8 cellular contexts compared by ENCODE assay signal in genomic region chr1:205775015-205775716, GRCh38. TPM values are rescaled to one million over a fixed set of nuclear protein-coding genes. Genes with fewer than 3 reads are reported as not detected.
A peak's percentile ranks its signal among the peaks of the same experiment; 100 is the strongest.
DNase-seq lines count a peak whose midpoint lies in the region; ATAC-seq, FAIRE-seq and TF ChIP-seq lines count a peak whose summit lies in the region.

A gene with protein sequence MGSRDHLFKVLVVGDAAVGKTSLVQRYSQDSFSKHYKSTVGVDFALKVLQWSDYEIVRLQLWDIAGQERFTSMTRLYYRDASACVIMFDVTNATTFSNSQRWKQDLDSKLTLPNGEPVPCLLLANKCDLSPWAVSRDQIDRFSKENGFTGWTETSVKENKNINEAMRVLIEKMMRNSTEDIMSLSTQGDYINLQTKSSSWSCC (minus strand): TSS chr1:205775482. CDS start chr1:205774956, 526 bp downstream.

- H3K4me3 ChIP-seq in kidney (ENCODE audit: low read length in 2 of 2): peak within 1 kb of the TSS; percentile 86 to 95

- FAIRE-seq in kidney (lab: Jason Lieb, UNC): no peak

- peak; percentile 44 for TF ChIP-seq POLR2A in GM18951 (IDR thresholded peaks at IDR 0.05; ENCODE audit: extremely low read depth, insufficient read depth, insufficient read length)

- in situ Hi-C loops in GM18951 (cut with MboI; ENCODE audit: low sequenced_read_pairs, unreplicated experiment): no loop called here

- TF ChIP-seq CTCF in kidney (IDR thresholded peaks at IDR 0.05; ENCODE audit: borderline replicate concordance, extremely low read depth, insufficient read depth): no peak

- intact Hi-C loops in kidney (cut with DNase I): no loop called here

- peaks cover 0 to 8% of the 10 kb centered on the region in 2 donors for H3K4me1 ChIP-seq in kidney (ENCODE audit: control insufficient read depth in 1 of 2, insufficient read depth in 1 of 2, low read depth in 1 of 2, low read length in 2 of 2)

- peak within 1 kb of the TSS; percentile 77 to 88 for H3K9ac ChIP-seq in kidney (ENCODE audit: low read length in 2 of 2)

- peak within 1 kb of the TSS; percentile 83 to 87 for H3K27ac ChIP-seq in kidney (ENCODE audit: low read depth in 2 of 2, low read length in 2 of 2)

- H3K36me3 ChIP-seq in kidney (ENCODE audit: control insufficient read depth in 1 of 2, insufficient read depth in 2 of 2, low read length in 2 of 2): peaks cover 0 to 1% of the 10 kb centered on the region in 2 donors

- DNase-seq in AG08395 (ENCODE audit: low spot score) (peak; percentile 83), NCI-H345 treated with DMSO at 0.1 percent for 48 hours (lab: John Stamatoyannopoulos, UW; ENCODE audit: unreplicated experiment) (peak; percentile 65), cerebellar cortex (ENCODE audit: low spot score) (peak; percentile 92), kidney (peak; percentile 92)
- DNase-seq in stimulated activated CD4-positive, alpha-beta T cell treated with anti-CD3 and anti-CD28 coated beads, Interleukin-15, amount 100 ng/mL, for 1 hour (ENCODE audit: low read depth in 1 of 2, low spot score in 1 of 2): peak; percentile 58 to 65

- ATAC-seq in HG03175 (IDR thresholded peaks at IDR 0.05; ENCODE audit: unreplicated experiment): peak; percentile 86
- peak; percentile 93 to 95 for ATAC-seq in activated CD4-positive, CD25-positive, alpha-beta regulatory T cell treated with anti-CD3 and anti-CD28 coated beads, Interleukin-2, amount 50 U/mL, for 24 hours

- no peaks in the 10 kb centered on the region for H3K9me3 ChIP-seq in kidney (ENCODE audit: control insufficient read depth in 1 of 2, low read length in 2 of 2)

RNA-seq across cellular contexts. Expression of the gene that starts here (rescaled TPM):
- total RNA-seq in kidney: 25.9 TPM
- polyA plus RNA-seq in kidney (ENCODE audit: insufficient read depth, low read depth, low replicate concordance): 52.4 TPM

Comparison
In these comparisons a context has a peak if more than half of its experiments do, and no peak if none do; other contexts are left out.
1. Peak in every context shown above with its lines: DNase-seq, ATAC-seq, H3K4me3 ChIP-seq and H3K27ac ChIP-seq.